ENCODE assay signal across 8 cellular contexts in genomic region chr5:143435207-143435657, GRCh38. TPM values are rescaled to one million over a fixed set of nuclear protein-coding genes. Genes with fewer than 3 reads are reported as not detected.
DNase-seq lines count a peak whose midpoint lies in the region; ATAC-seq and TF ChIP-seq lines count a peak whose summit lies in the region.

No MANE protein-coding gene starts in this region.

- H3K4me1 Mint-ChIP-seq in activated T-cell treated with anti-CD3 and anti-CD28 coated beads, Interleukin-2, amount 50 U/mL, for 72 hours (ENCODE audit: low read depth), result peaks cover 70% of the 10 kb centered on the region

- no peak overlapping the region for H2AFZ ChIP-seq in PC-9

- POLR2A ChIA-PET in PC-9 (lab: Charles Lee; ENCODE audit: unreplicated experiment), result no interaction called here

- H3K9me3 ChIP-seq in lower lobe of right lung (no peaks in the 10 kb centered on the region), MG63 (no peaks in the 10 kb centered on the region), PC-9 (ENCODE audit: insufficient read depth, low read depth) (no peaks in the 10 kb centered on the region)

- no peaks in the 10 kb centered on the region; the same call in 1 of the 2 replicates for H3F3A ChIP-seq in PC-9 (ENCODE audit: insufficient read depth, low read depth)

- peak overlapping the region; percentile 91 to 95 for H3K4me3 Mint-ChIP-seq in activated T-cell treated with anti-CD3 and anti-CD28 coated beads, Interleukin-2, amount 50 U/mL, for 72 hours

- no peaks in the 10 kb centered on the region for H4K20me1 ChIP-seq in PC-9 (ENCODE audit: insufficient read depth)

- ATAC-seq in HG03558 (IDR thresholded peaks at IDR 0.05; ENCODE audit: extremely low read depth, unreplicated experiment) (peak; percentile 80), lower lobe of right lung (peak; percentile 85 to 88)
- peak; percentile 34 to 39 for ATAC-seq in activated T-cell treated with anti-CD3 and anti-CD28 coated beads, Interleukin-2, amount 50 U/mL, for 72 hours (replicated peaks in 1 of 2)

- peaks cover 0 to 2% of the 10 kb centered on the region in 2 donors for H3K36me3 Mint-ChIP-seq in activated T-cell treated with anti-CD3 and anti-CD28 coated beads, Interleukin-2, amount 50 U/mL, for 72 hours (ENCODE audit: insufficient read depth in 2 of 2)

- no TSS peak for BruUV-seq in PC-9 (replicated peaks; lab: Mats Ljungman, UMichigan)

- H3K36me3 ChIP-seq in lower lobe of right lung, result no peaks in the 10 kb centered on the region
- no peaks in the 10 kb centered on the region for H3K36me3 ChIP-seq in MG63
- H3K36me3 ChIP-seq in PC-9 (ENCODE audit: low read depth), result no peaks in the 10 kb centered on the region

- DNase-seq in GF-D8 (lab: John Stamatoyannopoulos, UW) (peak; percentile 60), GM20000 (ENCODE audit: low spot score) (peak; percentile 71), lower lobe of right lung (no peak), MG63 (no peak), NCI-H1105 (lab: John Stamatoyannopoulos, UW) (no peak), PC-9 (no peak)
- peak; percentile 18 to 41 for DNase-seq in activated T-cell treated with anti-CD3 and anti-CD28 coated beads, Interleukin-2, amount 50 U/mL, for 72 hours

- H3K27ac ChIP-seq in lower lobe of right lung (peak overlapping the region; percentile 67), PC-9 (no peak overlapping the region)

- H3K4me1 ChIP-seq in lower lobe of right lung, result peaks cover 5% of the 10 kb centered on the region
- peaks cover 10% of the 10 kb centered on the region; the same call in 1 of the 2 replicates for H3K4me1 ChIP-seq in PC-9 (replicated peaks; ENCODE audit: insufficient read depth)

- TF ChIP-seq CTCF in GM20000 (IDR thresholded peaks at IDR 0.05; ENCODE audit: extremely low read depth, missing control alignments) (no peak), lower lobe of right lung (IDR thresholded peaks at IDR 0.05) (no peak), PC-9 (conservative IDR thresholded peaks at IDR 0.05) (no peak)

- intact Hi-C loops in lower lobe of right lung (cut with DNase I), result no loop called here
- intact Hi-C loops in PC-9 (cut with micrococcal nuclease; ENCODE audit: unreplicated experiment), result no loop called here

- peaks cover 2% of the 10 kb centered on the region; the same call in 1 of the 2 replicates for H3K9me2 ChIP-seq in PC-9 (ENCODE audit: insufficient read depth)

- no peaks in the 10 kb centered on the region for H3K9me3 Mint-ChIP-seq in activated T-cell treated with anti-CD3 and anti-CD28 coated beads, Interleukin-2, amount 50 U/mL, for 72 hours

- H3K4me2 ChIP-seq in PC-9, result no peak overlapping the region

- peak overlapping the region; percentile 93 for H3K27ac Mint-ChIP-seq in activated T-cell treated with anti-CD3 and anti-CD28 coated beads, Interleukin-2, amount 50 U/mL, for 72 hours

- H3K27me3 Mint-ChIP-seq in activated T-cell treated with anti-CD3 and anti-CD28 coated beads, Interleukin-2, amount 50 U/mL, for 72 hours (ENCODE audit: low read depth), result no peaks in the 10 kb centered on the region

- CTCF ChIA-PET in PC-9 (lab: Charles Lee), result no interaction called here

- no peaks in the 10 kb centered on the region for H3K79me2 ChIP-seq in PC-9 (ENCODE audit: low read depth)

- peak overlapping the region; percentile 33 for H3K4me3 ChIP-seq in lower lobe of right lung
- no peak overlapping the region for H3K4me3 ChIP-seq in MG63
- no peak overlapping the region for H3K4me3 ChIP-seq in PC-9

- H3K27me3 ChIP-seq in lower lobe of right lung (ENCODE audit: low read depth) (no peaks in the 10 kb centered on the region), MG63 (no peaks in the 10 kb centered on the region), PC-9 (ENCODE audit: insufficient read depth, low read depth) (no peaks in the 10 kb centered on the region)

RNA-seq across cellular contexts. Expression of gene NR3C1, which starts 31.7 kb away (rescaled TPM):
- 100 to 1,000 TPM in 1 of 2 donors, 10 to 100 TPM in 1; 93.5 to 104 TPM for total RNA-seq in activated T-cell treated with anti-CD3 and anti-CD28 coated beads, Interleukin-2, amount 50 U/mL, for 72 hours
- total RNA-seq in lower lobe of right lung (110 TPM), PC-9 (2021) (48.8 and 52.8 TPM in 2 replicates)
- total RNA-seq in MG63 (2014; rRNA removed; shearing (Covaris generic); ENCODE audit: low replicate concordance), result 45.6 and 50.8 TPM in 2 replicates

Comparison
In these comparisons a context has a peak if more than half of its experiments do, and no peak if none do; other contexts are left out.
1. DNase-seq: peak in GF-D8 (single experiment), GM20000 (single experiment) and activated T-cell treated with anti-CD3 and anti-CD28 coated beads, Interleukin-2, amount 50 U/mL, for 72 hours (2 of 2); none in lower lobe of right lung (single experiment), MG63 (single experiment), NCI-H1105 (single experiment) and PC-9 (0 of 2).
2. ATAC-seq: peak in every context shown above with its lines; median percentile 86 in lower lobe of right lung; 80 in HG03558; 36 in activated T-cell treated with anti-CD3 and anti-CD28 coated beads, Interleukin-2, amount 50 U/mL, for 72 hours.